Comparison of ENCODE assay signal across 15 cellular contexts in genomic region chr11:64545605-64546004, GRCh38. TPM values are rescaled to one million over a fixed set of nuclear protein-coding genes. Genes with fewer than 3 reads are reported as not detected.
A peak's percentile ranks its signal among the peaks of the same experiment; 100 is the strongest.
DNase-seq lines count a peak whose midpoint lies in the region; ATAC-seq and TF ChIP-seq lines count a peak whose summit lies in the region.
"Had no signal": no experiment of that assay in that cellular context is flagged by ENCODE, and none has a peak within 500 bp of the region (broad histone marks: within the 10 kb centered on the region; RNA-seq: fewer than 3 reads in every experiment).

No MANE protein-coding gene starts in this region.

- peaks cover 4% of the 10 kb centered on the region for H3K9me3 Mint-ChIP-seq in Calu3 (ENCODE audit: low read depth, unreplicated experiment)
- H3K9me3 Mint-ChIP-seq: CD8-positive, alpha-beta T cell had no signal

- no peak overlapping the region for H2BK15ac ChIP-seq in mesenchymal stem cell (ENCODE audit: low read depth, poor library complexity, severe bottlenecking)

- H3K36me3 Mint-ChIP-seq in Calu3 (ENCODE audit: insufficient read depth, unreplicated experiment): no peaks in the 10 kb centered on the region
- H3K36me3 Mint-ChIP-seq: CD8-positive, alpha-beta T cell had no signal

- H3K27ac ChIP-seq in mesenchymal stem cell (ENCODE audit: low read length, poor library complexity, severe bottlenecking) (no peak overlapping the region), MM.1S (ENCODE audit: low read length) (no peak overlapping the region)

- H3K27me3 ChIP-seq in mesenchymal stem cell (ENCODE audit: control insufficient read depth in 1 of 2, insufficient read depth in 1 of 2, low read length in 2 of 2) (peaks cover 0 to 21% of the 10 kb centered on the region in 2 experiments), MM.1S (replicated peaks; ENCODE audit: insufficient read depth, low read length) (peaks cover 99% of the 10 kb centered on the region)

- H4K91ac ChIP-seq in mesenchymal stem cell (ENCODE audit: low read length): no peak overlapping the region

- 75% methylated on average over 15 of the region's 15 CpGs for WGBS in mesenchymal stem cell

- H3K9ac ChIP-seq in mesenchymal stem cell (ENCODE audit: low read length) (no peak overlapping the region), MM.1S (ENCODE audit: low read length) (no peak overlapping the region)

- peaks cover 11% of the 10 kb centered on the region for H3K4me1 Mint-ChIP-seq in Calu3 (ENCODE audit: low read depth, unreplicated experiment)

- H3K4me3 ChIP-seq in mesenchymal stem cell (ENCODE audit: insufficient read depth in 1 of 2, low read depth in 1 of 2, low read length in 2 of 2) (no peak overlapping the region), MM.1S (ENCODE audit: low read length) (no peak overlapping the region)

- no peak overlapping the region for H3K14ac ChIP-seq in mesenchymal stem cell (ENCODE audit: low read length in 2 of 2)

- H3K79me1 ChIP-seq in mesenchymal stem cell (replicated peaks; ENCODE audit: low read length, poor library complexity, severe bottlenecking): no peaks in the 10 kb centered on the region

- H2BK120ac ChIP-seq in mesenchymal stem cell (ENCODE audit: low read depth, low read length): no peak overlapping the region

- DNase-seq in Calu3 (peak; percentile 80), NCI-H226 (peak; percentile 37), dermis blood vessel endothelial cell (peak; percentile 93), mesenchymal stem cell (peak; percentile 50), NCI-H1930 (lab: John Stamatoyannopoulos, UW) (no peak), MM.1S (no peak), SIG-M5 (lab: John Stamatoyannopoulos, UW) (no peak)
- DNase-seq: activated CD4-positive, alpha-beta T cell treated with anti-CD3 and anti-CD28 coated beads for 48 hours; activated effector memory CD4-positive, alpha-beta T cell treated with Interleukin-2 at 50 U/mL for 16 hours; CD8-positive, alpha-beta T cell; head of caudate nucleus; NCI-H524; stimulated activated CD4-positive, alpha-beta T cell treated with anti-CD3 and anti-CD28 coated beads, Interleukin-15, amount 100 ng/mL, for 24 hours had no signal

- no peak overlapping the region for H2AFZ ChIP-seq in mesenchymal stem cell (ENCODE audit: low read depth, low read length)
- no peak overlapping the region for H2AFZ ChIP-seq in MM.1S (ENCODE audit: low read length)

- H3K9me2 ChIP-seq in MM.1S (replicated peaks; ENCODE audit: insufficient read depth, low read length): no peaks in the 10 kb centered on the region

- no peak overlapping the region for H3K23ac ChIP-seq in mesenchymal stem cell (ENCODE audit: low read length in 2 of 2)

- TF ChIP-seq CTCF in Calu3 (IDR thresholded peaks at IDR 0.05; ENCODE audit: unreplicated experiment): no peak
- TF ChIP-seq CTCF in MM.1S (IDR thresholded peaks at IDR 0.05; ENCODE audit: low read length): no peak

- H2BK12ac ChIP-seq in mesenchymal stem cell (ENCODE audit: low read length in 2 of 2): no peak overlapping the region

- H4K8ac ChIP-seq in mesenchymal stem cell (ENCODE audit: low read length): no peak overlapping the region

- no peak overlapping the region for H2AK5ac ChIP-seq in mesenchymal stem cell (ENCODE audit: low read length, severe bottlenecking)

- no peak for ATAC-seq in HG03175 (IDR thresholded peaks at IDR 0.05; ENCODE audit: unreplicated experiment)
- ATAC-seq: CD8-positive, alpha-beta T cell had no signal

- BruUV-seq in Calu3 (replicated peaks; lab: Mats Ljungman, UMichigan): no TSS peak

- no peak overlapping the region for H3K4ac ChIP-seq in mesenchymal stem cell (ENCODE audit: low read depth in 1 of 2, low read length in 2 of 2)

- H3K4me3 Mint-ChIP-seq in Calu3 (ENCODE audit: low read depth, unreplicated experiment): no peak overlapping the region
- H3K4me3 Mint-ChIP-seq: CD8-positive, alpha-beta T cell had no signal

- H4K20me1 ChIP-seq in MM.1S (ENCODE audit: insufficient read depth, low read length): no peaks in the 10 kb centered on the region

- no peaks in the 10 kb centered on the region for H3K79me2 ChIP-seq in MM.1S (ENCODE audit: low read length)

- intact Hi-C loops in Calu3 (cut with micrococcal nuclease; ENCODE audit: unreplicated experiment): no loop called here

- no peaks in the 10 kb centered on the region for H3K36me3 ChIP-seq in mesenchymal stem cell (ENCODE audit: control insufficient read depth in 1 of 2, insufficient read depth in 2 of 2, low read depth in 1 of 2, low read length in 2 of 2)
- H3K36me3 ChIP-seq in MM.1S (replicated peaks; ENCODE audit: insufficient read depth, low read length): no peaks in the 10 kb centered on the region

- peaks cover 64% of the 10 kb centered on the region for H3K27me3 Mint-ChIP-seq in Calu3 (ENCODE audit: unreplicated experiment)

- CTCF ChIA-PET in Calu3 (lab: Charles Lee): no interaction called here

- no peaks in the 10 kb centered on the region for H3F3A ChIP-seq in MM.1S (ENCODE audit: insufficient read depth, low read length)

- H3K9me3 ChIP-seq in mesenchymal stem cell (ENCODE audit: control insufficient read depth, low read length) (peaks cover 12% of the 10 kb centered on the region), MM.1S (replicated peaks; ENCODE audit: insufficient read depth, low read length) (no peaks in the 10 kb centered on the region)

- peaks cover 6% of the 10 kb centered on the region for H3K4me1 ChIP-seq in mesenchymal stem cell (ENCODE audit: control insufficient read depth, insufficient read depth, low read depth, low read length)
- H3K4me1 ChIP-seq in MM.1S (ENCODE audit: low read length): no peaks in the 10 kb centered on the region

- no peak overlapping the region for H3K4me2 ChIP-seq in mesenchymal stem cell (ENCODE audit: low read length, poor library complexity, severe bottlenecking)
- no peak overlapping the region for H3K4me2 ChIP-seq in MM.1S (ENCODE audit: low read depth, low read length)

- no peak overlapping the region for H3K18ac ChIP-seq in mesenchymal stem cell (ENCODE audit: low read depth in 1 of 2, low read length in 2 of 2)

- H2BK5ac ChIP-seq in mesenchymal stem cell (ENCODE audit: low read depth, low read length, poor library complexity, severe bottlenecking): no peak overlapping the region

- no peak overlapping the region for H3K27ac Mint-ChIP-seq in Calu3 (ENCODE audit: unreplicated experiment)
- H3K27ac Mint-ChIP-seq: CD8-positive, alpha-beta T cell had no signal

RNA-seq across cellular contexts. Expression of gene SLC22A11, which starts 10.1 kb away (rescaled TPM):
- total RNA-seq in Calu3 (2022): not detected in 2 replicates
- total RNA-seq in dermis blood vessel endothelial cell: not detected in 2 replicates
- not detected for polyA plus RNA-seq in mesenchymal stem cell (2013, experiment 1 of 2)
- polyA plus RNA-seq in mesenchymal stem cell (2013, experiment 2 of 2): not detected
- total RNA-seq: CD8-positive, alpha-beta T cell; omental fat pad had no signal

RNA-seq across cellular contexts. Expression of gene SLC22A12, which starts 45.4 kb away (rescaled TPM):
- total RNA-seq in Calu3 (2022): not detected in 2 replicates
- not detected in 2 replicates for total RNA-seq in dermis blood vessel endothelial cell
- polyA plus RNA-seq in mesenchymal stem cell (2013, experiment 1 of 2): not detected
- not detected for polyA plus RNA-seq in mesenchymal stem cell (2013, experiment 2 of 2)
- total RNA-seq: CD8-positive, alpha-beta T cell had no signal

Comparison
In these comparisons a context has a peak if more than half of its experiments do, and no peak if none do; other contexts are left out.
1. DNase-seq: peak in Calu3 (single experiment), NCI-H226 (single experiment), dermis blood vessel endothelial cell (single experiment) and mesenchymal stem cell (single experiment); none in NCI-H1930 (0 of 2), MM.1S (single experiment) and SIG-M5 (single experiment).